Comparison of ENCODE assay signal across 8 cellular contexts in genomic region chr19:40474737-40475136, GRCh38. TPM values are rescaled to one million over a fixed set of nuclear protein-coding genes. Genes with fewer than 3 reads are reported as not detected.
"Had no signal": no experiment of that assay in that cellular context is flagged by ENCODE, and none has a peak within 500 bp of the region (broad histone marks: within the 10 kb centered on the region; RNA-seq: fewer than 3 reads in every experiment).

No MANE protein-coding gene starts in this region.

- H3K9me3 Mint-ChIP-seq: IgD-negative memory B cell had no signal

- DNase-seq: IMR-90, KBM-7, KG1 had no signal

- H3K4me1 Mint-ChIP-seq: IgD-negative memory B cell had no signal

- H3K36me3 Mint-ChIP-seq: IgD-negative memory B cell had no signal

- FAIRE-seq: HepG2, HTR-8/SVneo had no signal

- H3K27ac ChIP-seq: HL-60 had no signal

- ATAC-seq: HepG2 had no signal

- H3K4me3 Mint-ChIP-seq: IgD-negative memory B cell had no signal

- H3K27ac Mint-ChIP-seq: IgD-negative memory B cell had no signal

RNA-seq across cellular contexts. Expression of gene SPTBN4, which starts 7.9 kb away (rescaled TPM):
- total RNA-seq: HT1080 had no signal
- polyA plus RNA-seq: IgD-negative memory B cell had no signal
